ENCODE assay signal across 1 cellular context in the genomic region with DNA sequence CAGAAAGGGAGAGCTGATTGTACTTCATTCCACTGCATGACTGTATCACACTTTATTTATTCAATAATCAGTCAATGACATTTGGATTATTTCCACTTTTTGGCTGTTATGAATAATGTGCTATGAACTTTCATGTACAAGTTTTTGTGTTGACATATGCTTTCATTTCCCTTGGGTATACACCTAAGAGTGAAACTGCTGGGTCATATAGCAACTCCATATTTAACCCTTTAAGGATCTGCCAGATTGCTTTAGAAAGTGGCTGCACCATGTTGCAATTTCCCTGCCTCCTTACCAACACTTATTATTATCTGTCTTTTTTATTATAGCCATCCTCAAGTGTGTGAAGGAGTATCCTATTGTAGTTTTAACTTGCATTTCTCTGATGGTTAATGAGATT.
TF ChIP-seq lines count a peak whose summit lies in the region.

No MANE protein-coding gene starts in this region.

TF ChIP-seq in GM12878, 131 proteins besides CTCF, POLR2A, EP300 and RAD21 (continued from another document):
- TF ChIP-seq, protein P1, sequence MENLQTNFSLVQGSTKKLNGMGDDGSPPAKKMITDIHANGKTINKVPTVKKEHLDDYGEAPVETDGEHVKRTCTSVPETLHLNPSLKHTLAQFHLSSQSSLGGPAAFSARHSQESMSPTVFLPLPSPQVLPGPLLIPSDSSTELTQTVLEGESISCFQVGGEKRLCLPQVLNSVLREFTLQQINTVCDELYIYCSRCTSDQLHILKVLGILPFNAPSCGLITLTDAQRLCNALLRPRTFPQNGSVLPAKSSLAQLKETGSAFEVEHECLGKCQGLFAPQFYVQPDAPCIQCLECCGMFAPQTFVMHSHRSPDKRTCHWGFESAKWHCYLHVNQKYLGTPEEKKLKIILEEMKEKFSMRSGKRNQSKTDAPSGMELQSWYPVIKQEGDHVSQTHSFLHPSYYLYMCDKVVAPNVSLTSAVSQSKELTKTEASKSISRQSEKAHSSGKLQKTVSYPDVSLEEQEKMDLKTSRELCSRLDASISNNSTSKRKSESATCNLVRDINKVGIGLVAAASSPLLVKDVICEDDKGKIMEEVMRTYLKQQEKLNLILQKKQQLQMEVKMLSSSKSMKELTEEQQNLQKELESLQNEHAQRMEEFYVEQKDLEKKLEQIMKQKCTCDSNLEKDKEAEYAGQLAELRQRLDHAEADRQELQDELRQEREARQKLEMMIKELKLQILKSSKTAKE (IDR thresholded peaks at IDR 0.05; ENCODE audit: low read depth, poor library complexity, severe bottlenecking): peak; percentile 21
- no peak for TF ChIP-seq HDGF (IDR thresholded peaks at IDR 0.05)
- no peak for TF ChIP-seq CEBPB (IDR thresholded peaks at IDR 0.05; ENCODE audit: borderline replicate concordance in 1 of 2, low read depth in 2 of 2, low read length in 2 of 2)
- no peak for TF ChIP-seq KDM1A (IDR thresholded peaks at IDR 0.05; ENCODE audit: borderline replicate concordance)
- no peak for TF ChIP-seq ESRRA (IDR thresholded peaks at IDR 0.05; ENCODE audit: low read length)
